ENCODE assay signal across 21 cellular contexts in the genomic region with DNA sequence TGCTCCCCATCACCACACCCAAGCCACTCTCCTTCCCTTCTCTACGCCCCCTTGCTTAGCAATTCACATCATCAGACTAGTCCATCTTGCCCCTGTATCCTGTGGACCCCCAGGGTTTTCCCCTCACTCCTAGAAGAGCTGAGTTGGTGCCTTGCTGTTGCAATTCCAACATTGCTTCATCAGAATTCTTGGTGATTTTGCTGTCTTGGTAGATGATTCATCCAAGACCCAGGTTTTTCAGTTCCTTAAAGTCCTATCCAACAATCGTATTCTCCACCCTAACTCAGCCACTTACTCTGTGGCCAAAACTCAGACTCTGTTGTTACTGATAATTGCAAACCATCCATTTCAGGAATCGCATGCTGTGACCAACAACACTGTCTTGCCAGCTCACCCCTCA. TPM values are rescaled to one million over a fixed set of nuclear protein-coding genes. Genes with fewer than 3 reads are reported as not detected.
DNase-seq lines count a peak whose midpoint lies in the region; ATAC-seq and TF ChIP-seq lines count a peak whose summit lies in the region.
"Had no signal": no experiment of that assay in that cellular context is flagged by ENCODE, and none has a peak within 500 bp of the region (broad histone marks: within the 10 kb centered on the region; RNA-seq: fewer than 3 reads in every experiment).

No MANE protein-coding gene starts in this region.

- in situ Hi-C loops in gastrocnemius medialis (cut with MboI; ENCODE audit: low sequenced_read_pairs in 4 of 4) = loop anchor here in 1 of 4 donors (10.0 kb wide), 1 partner anchor 119 kb away; no protein-coding TSS in a partner anchor

- no peak overlapping the region for H3K4me3 Mint-ChIP-seq in stimulated activated memory B cell treated with anti-CD40 and anti-IgM and Interleukin-4, amounts not matched to agents 10 μg/mL and 1 μg/mL and 100 μg/mL, for 72 hours
- H3K4me3 Mint-ChIP-seq: natural killer cell treated with Interleukin-12 subunit alpha and Interleukin-12 subunit beta and Interleukin-15 and Interleukin-18, amount 100 ng/mL, for 72 hours; T-helper 1 cell treated with Interleukin-12 subunit alpha and Interleukin-12 subunit beta and Interleukin-4 antibody, amounts not matched to agents 30 μg/mL and 1 μg/mL, for 36 hours had no signal

- H3K4me1 ChIP-seq in gastrocnemius medialis (no peaks in the 10 kb centered on the region), body of pancreas (no peaks in the 10 kb centered on the region)
- H3K4me1 ChIP-seq: right atrium auricular region had no signal

- 58 to 68% methylated on average over 3 of the region's 3 CpGs for WGBS in body of pancreas, 2 donors

- no peaks in the 10 kb centered on the region for H3K4me1 Mint-ChIP-seq in stimulated activated memory B cell treated with anti-CD40 and anti-IgM and Interleukin-4, amounts not matched to agents 10 μg/mL and 1 μg/mL and 100 μg/mL, for 72 hours

- H3K27me3 ChIP-seq in gastrocnemius medialis (no peaks in the 10 kb centered on the region), body of pancreas (no peaks in the 10 kb centered on the region)
- H3K27me3 ChIP-seq: right atrium auricular region had no signal

- peak; percentile 25 for ATAC-seq in stimulated activated memory B cell treated with anti-CD40 and anti-IgM and Interleukin-4, amounts not matched to agents 10 μg/mL and 1 μg/mL and 100 μg/mL, for 72 hours
- ATAC-seq in gastrocnemius medialis (no peak), GM21390 (IDR thresholded peaks at IDR 0.05; ENCODE audit: unreplicated experiment) (no peak), body of pancreas (no peak)
- ATAC-seq: activated naive CD4-positive, alpha-beta T cell treated with anti-CD3 and anti-CD28 coated beads, Interleukin-2, amount 50 U/mL, for 72 hours; K562; natural killer cell treated with Interleukin-12 subunit alpha and Interleukin-12 subunit beta and Interleukin-15 and Interleukin-18, amount 100 ng/mL, for 72 hours had no signal

- DNase-seq in HS-5 (ENCODE audit: low read depth) (peak; percentile 49), SKM-1 treated with dmso at 0.1 percent for 144 hours (lab: John Stamatoyannopoulos, UW; ENCODE audit: unreplicated experiment) (peak; percentile 64), fibroblast of peridontal ligament (ENCODE audit: extremely low read depth) (peak; percentile 71), NCI-H2227 treated with DMSO at 0.1 percent for 48 hours (lab: John Stamatoyannopoulos, UW) (no peak), gastrocnemius medialis (no peak), body of pancreas (no peak)
- DNase-seq: activated CD4-positive, CD25-positive, alpha-beta regulatory T cell treated with anti-CD3 and anti-CD28 coated beads, Interleukin-2, amount 50 U/mL, for 72 hours; activated CD8-positive, alpha-beta memory T cell treated with anti-CD3 and anti-CD28 coated beads, Interleukin-2, amount 50 U/mL, for 4 hours; COR-L47; hippocampal formation; NCI-H1436; NCI-H524; RPMI8226; stimulated activated CD8-positive, alpha-beta memory T cell treated with anti-CD3 and anti-CD28 coated beads, Interleukin-4, amount 100 ng/mL, for 48 hours had no signal

- H3K27ac ChIP-seq in gastrocnemius medialis = no peak overlapping the region
- H3K27ac ChIP-seq in body of pancreas = no peak overlapping the region
- H3K27ac ChIP-seq: right atrium auricular region had no signal

- no peaks in the 10 kb centered on the region for H3K9me3 ChIP-seq in gastrocnemius medialis
- no peaks in the 10 kb centered on the region for H3K9me3 ChIP-seq in body of pancreas
- H3K9me3 ChIP-seq: right atrium auricular region had no signal

- H3K36me3 ChIP-seq in gastrocnemius medialis (no peaks in the 10 kb centered on the region), body of pancreas (replicated peaks in 1 of 2; ENCODE audit: insufficient read depth in 1 of 2, low read depth in 2 of 2) (no peaks in the 10 kb centered on the region)
- H3K36me3 ChIP-seq: right atrium auricular region had no signal

- H3K4me3 ChIP-seq in gastrocnemius medialis (no peak overlapping the region), body of pancreas (no peak overlapping the region)
- H3K4me3 ChIP-seq: K562, right atrium auricular region had no signal

- no peaks in the 10 kb centered on the region for H3K27me3 Mint-ChIP-seq in stimulated activated memory B cell treated with anti-CD40 and anti-IgM and Interleukin-4, amounts not matched to agents 10 μg/mL and 1 μg/mL and 100 μg/mL, for 72 hours

- no peak for TF ChIP-seq CTCF in gastrocnemius medialis (IDR thresholded peaks at IDR 0.05 in 4 of 5, conservative IDR thresholded peaks at IDR 0.05 in 1 of 5)
- no peak for TF ChIP-seq CTCF in body of pancreas (IDR thresholded peaks at IDR 0.05)

- H3K36me3 Mint-ChIP-seq in stimulated activated memory B cell treated with anti-CD40 and anti-IgM and Interleukin-4, amounts not matched to agents 10 μg/mL and 1 μg/mL and 100 μg/mL, for 72 hours = no peaks in the 10 kb centered on the region
- H3K36me3 Mint-ChIP-seq: activated naive CD4-positive, alpha-beta T cell treated with anti-CD3 and anti-CD28 coated beads, Interleukin-2, amount 50 U/mL, for 72 hours; natural killer cell treated with Interleukin-12 subunit alpha and Interleukin-12 subunit beta and Interleukin-15 and Interleukin-18, amount 100 ng/mL, for 72 hours had no signal

- no peak for TF ChIP-seq POLR2A in gastrocnemius medialis (IDR thresholded peaks at IDR 0.05)
- no peak for TF ChIP-seq POLR2A in body of pancreas (IDR thresholded peaks at IDR 0.05)

- intact Hi-C loops in gastrocnemius medialis (cut with DNase I; ENCODE audit: low total_unique reads) (no loop called here), body of pancreas (cut with DNase I) (no loop called here)

- no peaks in the 10 kb centered on the region for H3K9me3 Mint-ChIP-seq in stimulated activated memory B cell treated with anti-CD40 and anti-IgM and Interleukin-4, amounts not matched to agents 10 μg/mL and 1 μg/mL and 100 μg/mL, for 72 hours
- H3K9me3 Mint-ChIP-seq: activated naive CD4-positive, alpha-beta T cell treated with anti-CD3 and anti-CD28 coated beads, Interleukin-2, amount 50 U/mL, for 72 hours; natural killer cell treated with Interleukin-12 subunit alpha and Interleukin-12 subunit beta and Interleukin-15 and Interleukin-18, amount 100 ng/mL, for 72 hours; T-helper 1 cell treated with Interleukin-12 subunit alpha and Interleukin-12 subunit beta and Interleukin-4 antibody, amounts not matched to agents 30 μg/mL and 1 μg/mL, for 36 hours had no signal

- H3K27ac Mint-ChIP-seq in stimulated activated memory B cell treated with anti-CD40 and anti-IgM and Interleukin-4, amounts not matched to agents 10 μg/mL and 1 μg/mL and 100 μg/mL, for 72 hours = no peak overlapping the region
- H3K27ac Mint-ChIP-seq: activated naive CD4-positive, alpha-beta T cell treated with anti-CD3 and anti-CD28 coated beads, Interleukin-2, amount 50 U/mL, for 72 hours; T-helper 1 cell treated with Interleukin-12 subunit alpha and Interleukin-12 subunit beta and Interleukin-4 antibody, amounts not matched to agents 30 μg/mL and 1 μg/mL, for 36 hours had no signal

RNA-seq across cellular contexts. Expression of gene CCNJL, which starts 21.4 kb away (rescaled TPM):
- total RNA-seq in gastrocnemius medialis (under 1 TPM in 2 of 4 donors, not detected in 2; 0.15 to 0.18 TPM), body of pancreas (under 1 TPM; 0.26 to 0.66 TPM)

RNA-seq across cellular contexts. Expression of gene C1QTNF2, which starts 36.7 kb away (rescaled TPM):
- total RNA-seq in gastrocnemius medialis (under 1 TPM in 2 of 4 donors, not detected in 2; 0.09 to 0.65 TPM), body of pancreas (under 1 TPM in 1 of 2 donors, not detected in 1; 0.26 TPM)
- total RNA-seq: activated naive CD4-positive, alpha-beta T cell treated with anti-CD3 and anti-CD28 coated beads, Interleukin-2, amount 50 U/mL, for 72 hours; K562; natural killer cell treated with Interleukin-12 subunit alpha and Interleukin-12 subunit beta and Interleukin-15 and Interleukin-18, amount 100 ng/mL, for 72 hours had no signal

Comparison
In these comparisons a context has a peak if more than half of its experiments do, and no peak if none do; other contexts are left out.
1. DNase-seq: peak in HS-5 (single experiment), SKM-1 treated with dmso at 0.1 percent for 144 hours (single experiment) and fibroblast of peridontal ligament (single experiment); none in NCI-H2227 treated with DMSO at 0.1 percent for 48 hours (single experiment), gastrocnemius medialis (0 of 2) and body of pancreas (0 of 4).